Comparison of ENCODE assay signal across 21 cellular contexts in genomic region chr2:2170189-2170588, GRCh38.
DNase-seq lines count a peak whose midpoint lies in the region; ATAC-seq, FAIRE-seq and TF ChIP-seq lines count a peak whose summit lies in the region.
"Had no signal": no experiment of that assay in that cellular context is flagged by ENCODE, and none has a peak within 500 bp of the region (broad histone marks: within the 10 kb centered on the region; RNA-seq: fewer than 3 reads in every experiment).

No MANE protein-coding gene starts in this region.

- TF ChIP-seq POLR2A in HepG2 (IDR thresholded peaks at IDR 0.05; ENCODE audit: insufficient read depth in 1 of 2, low read depth in 2 of 2, low read length in 2 of 2) (no peak), right lobe of liver (IDR thresholded peaks at IDR 0.05) (no peak), K562 (conservative IDR thresholded peaks at IDR 0.05) (no peak), tibial nerve (IDR thresholded peaks at IDR 0.05) (no peak)

- H3K4me3 ChIP-seq in HepG2 (replicated peaks in 1 of 3; ENCODE audit: insufficient read depth in 1 of 3, low read depth in 2 of 3, low read length in 3 of 3) (no peak overlapping the region), right lobe of liver (no peak overlapping the region), K562 (no peak overlapping the region), tibial nerve (no peak overlapping the region)
- H3K4me3 ChIP-seq: BLaER1, GM23248 had no signal

- H3K79me2 ChIP-seq in HepG2 (ENCODE audit: insufficient read depth, low read length) (no peaks in the 10 kb centered on the region), K562 (ENCODE audit: control insufficient read depth, insufficient read depth, low read length) (no peaks in the 10 kb centered on the region)

- no peak for TF ChIP-seq EP300 in HepG2 (IDR thresholded peaks at IDR 0.05; ENCODE audit: low read depth in 2 of 2, low read length in 2 of 2)
- TF ChIP-seq EP300 in HepG2 (CRISPR knock-in tag; IDR thresholded peaks at IDR 0.05; ENCODE audit: borderline replicate concordance): no peak
- TF ChIP-seq EP300 in K562 (IDR thresholded peaks at IDR 0.05; ENCODE audit: low read length): no peak
- no peak for TF ChIP-seq EP300 in tibial nerve (IDR thresholded peaks at IDR 0.05)

- H3K4me1 Mint-ChIP-seq in activated naive CD8-positive, alpha-beta T cell treated with anti-CD3 and anti-CD28 coated beads, Interleukin-2, amount 50 U/mL, for 24 hours: no peaks in the 10 kb centered on the region
- H3K4me1 Mint-ChIP-seq: B cell; CD4-positive, CD25-positive, alpha-beta regulatory T cell had no signal

- DNase-seq in HepG2 (ENCODE audit: low spot score) (no peak), right lobe of liver (no peak), K562 (ENCODE audit: extremely low read depth in 1 of 4, low spot score in 3 of 4) (no peak), inferior parietal cortex (ENCODE audit: extremely low spot score) (peak; percentile 22), tibial nerve (ENCODE audit: low spot score in 2 of 2) (no peak), NCI-H226 (no peak)
- DNase-seq in activated naive CD8-positive, alpha-beta T cell treated with anti-CD3 and anti-CD28 coated beads, Interleukin-2, amount 50 U/mL, for 24 hours: no peak
- DNase-seq: Caco-2; CD4-positive, CD25-positive, alpha-beta regulatory T cell; CD8-positive, alpha-beta T cell; DMS153; DND-41; GM23248; HCEC 1CT had no signal

- H3K27me3 ChIP-seq in HepG2 (ENCODE audit: control insufficient read depth in 1 of 2, insufficient read depth in 2 of 2, low read length in 2 of 2) (peaks cover 0 to 24% of the 10 kb centered on the region in 2 experiments; a peak in 2 of 5 replicates), right lobe of liver (no peaks in the 10 kb centered on the region), K562 (ENCODE audit: control insufficient read depth in 2 of 2, insufficient read depth in 2 of 2, low read length in 2 of 2) (no peaks in the 10 kb centered on the region), tibial nerve (peaks cover 0 to 3% of the 10 kb centered on the region in 2 donors)
- H3K27me3 ChIP-seq: BLaER1 had no signal

- ATAC-seq in HepG2: no peak
- ATAC-seq in right lobe of liver: no peak
- ATAC-seq in K562: no peak
- no peak for ATAC-seq in activated naive CD8-positive, alpha-beta T cell treated with anti-CD3 and anti-CD28 coated beads, Interleukin-2, amount 50 U/mL, for 24 hours
- ATAC-seq: CD8-positive, alpha-beta T cell had no signal

- no peaks in the 10 kb centered on the region for H3K36me3 Mint-ChIP-seq in activated naive CD8-positive, alpha-beta T cell treated with anti-CD3 and anti-CD28 coated beads, Interleukin-2, amount 50 U/mL, for 24 hours (ENCODE audit: low read depth)
- H3K36me3 Mint-ChIP-seq: CD4-positive, CD25-positive, alpha-beta regulatory T cell; CD8-positive, alpha-beta T cell had no signal

- H2AFZ ChIP-seq in HepG2 (ENCODE audit: low read length) (no peak overlapping the region), K562 (ENCODE audit: low read depth, low read length) (no peak overlapping the region)
- H2AFZ ChIP-seq: GM23248 had no signal

- H3K27ac ChIP-seq in HepG2 (ENCODE audit: extremely low read length, insufficient read depth, low read length): no peak overlapping the region
- no peak overlapping the region for H3K27ac ChIP-seq in right lobe of liver
- no peak overlapping the region for H3K27ac ChIP-seq in K562 (ENCODE audit: extremely low read depth, low read depth, low read length)
- H3K27ac ChIP-seq in tibial nerve: no peak overlapping the region
- H3K27ac ChIP-seq: 22Rv1, BLaER1, C4-2B, GM23248 had no signal

- POLR2A ChIA-PET in HepG2 (lab: Yijun Ruan, JAX) (no interaction called here), K562 (lab: Yijun Ruan, JAX) (interaction anchor here (0.5 kb wide), 1 partner anchor 697 kb away, joined by 3 read pairs; no protein-coding TSS in a partner anchor)

- H3K9me3 ChIP-seq in HepG2 (ENCODE audit: low read length) (no peaks in the 10 kb centered on the region), right lobe of liver (no peaks in the 10 kb centered on the region), K562 (replicated peaks; ENCODE audit: control insufficient read depth, insufficient read depth, low read depth, low read length) (no peaks in the 10 kb centered on the region), tibial nerve (no peaks in the 10 kb centered on the region)
- H3K9me3 ChIP-seq: BLaER1, Caco-2 had no signal

- BruUV-seq in HepG2 (replicated peaks; lab: Mats Ljungman, UMichigan) (no TSS peak), K562 (replicated peaks; lab: Mats Ljungman, UMichigan) (no TSS peak)

- H3K36me3 ChIP-seq in HepG2 (replicated peaks in 1 of 2; ENCODE audit: control insufficient read depth in 1 of 2, insufficient read depth in 2 of 2, low read length in 2 of 2) (no peaks in the 10 kb centered on the region), right lobe of liver (no peaks in the 10 kb centered on the region), K562 (ENCODE audit: control insufficient read depth, insufficient read depth, low read length) (no peaks in the 10 kb centered on the region), tibial nerve (no peaks in the 10 kb centered on the region)
- H3K36me3 ChIP-seq: BLaER1 had no signal

- no peaks in the 10 kb centered on the region for H3K9me3 Mint-ChIP-seq in activated naive CD8-positive, alpha-beta T cell treated with anti-CD3 and anti-CD28 coated beads, Interleukin-2, amount 50 U/mL, for 24 hours
- H3K9me3 Mint-ChIP-seq: CD8-positive, alpha-beta T cell had no signal

- H3K4me1 ChIP-seq in HepG2 (ENCODE audit: insufficient read depth, low read length) (no peaks in the 10 kb centered on the region), right lobe of liver (no peaks in the 10 kb centered on the region), K562 (replicated peaks in 1 of 2; ENCODE audit: control insufficient read depth in 2 of 2, insufficient read depth in 2 of 2, low read length in 2 of 2) (peaks cover 0 to 4% of the 10 kb centered on the region in 2 experiments; a peak in 1 of 5 replicates), tibial nerve (no peaks in the 10 kb centered on the region)
- H3K4me1 ChIP-seq: Caco-2 had no signal

- FAIRE-seq in HepG2 (lab: Jason Lieb, UNC): no peak
- no peak for FAIRE-seq in K562 (lab: Jason Lieb, UNC)
- FAIRE-seq: A204.1, G401.6, GM12892 had no signal

- no peak for TF ChIP-seq RAD21 in HepG2 (CRISPR knock-in tag; IDR thresholded peaks at IDR 0.05)
- no peak for TF ChIP-seq RAD21 in K562 (CRISPR knock-in tag; conservative IDR thresholded peaks at IDR 0.05 in 1 of 2, IDR thresholded peaks at IDR 0.05 in 1 of 2)

- TF ChIP-seq CTCF in HepG2 (CRISPR knock-in tag; IDR thresholded peaks at IDR 0.05) (no peak), right lobe of liver (IDR thresholded peaks at IDR 0.05) (no peak), K562 (IDR thresholded peaks at IDR 0.05 in 2 of 3, conservative IDR thresholded peaks at IDR 0.05 in 1 of 3; ENCODE audit: insufficient read depth in 2 of 3, low read depth in 1 of 3, low read length in 3 of 3) (no peak), tibial nerve (IDR thresholded peaks at IDR 0.05) (no peak)

- no peaks in the 10 kb centered on the region for H4K20me1 ChIP-seq in HepG2 (ENCODE audit: insufficient read depth, low read length)
- H4K20me1 ChIP-seq in K562 (replicated peaks; ENCODE audit: control insufficient read depth, insufficient read depth, low read length): no peaks in the 10 kb centered on the region
- H4K20me1 ChIP-seq: BLaER1 had no signal

- CTCF ChIA-PET in HepG2 (lab: Yijun Ruan, JAX; ENCODE audit: low intra/inter-chr PET ratio, low total read pairs): no interaction called here
- CTCF ChIA-PET in K562 (lab: Yijun Ruan, JAX; ENCODE audit: low intra/inter-chr PET ratio): no interaction called here

- intact Hi-C loops in HepG2 (cut with micrococcal nuclease; ENCODE audit: unreplicated experiment): no loop called here
- intact Hi-C loops in right lobe of liver (cut with DNase I): no loop called here
- intact Hi-C loops in K562 (cut with micrococcal nuclease): no loop called here

- H3K4me2 ChIP-seq in HepG2 (ENCODE audit: low read depth, low read length) (no peak overlapping the region), K562 (ENCODE audit: insufficient read depth, low read length) (no peak overlapping the region)
- H3K4me2 ChIP-seq: BLaER1 had no signal

- no peaks in the 10 kb centered on the region for H3K9me1 ChIP-seq in K562 (ENCODE audit: control insufficient read depth, insufficient read depth, low read length)

- H3K27me3 Mint-ChIP-seq in activated naive CD8-positive, alpha-beta T cell treated with anti-CD3 and anti-CD28 coated beads, Interleukin-2, amount 50 U/mL, for 24 hours: peaks cover 2% of the 10 kb centered on the region
- H3K27me3 Mint-ChIP-seq: B cell; CD4-positive, CD25-positive, alpha-beta regulatory T cell had no signal

- no peak overlapping the region for H3K4me3 Mint-ChIP-seq in activated naive CD8-positive, alpha-beta T cell treated with anti-CD3 and anti-CD28 coated beads, Interleukin-2, amount 50 U/mL, for 24 hours
- H3K4me3 Mint-ChIP-seq: B cell; CD4-positive, CD25-positive, alpha-beta regulatory T cell; CD8-positive, alpha-beta T cell had no signal

- in situ Hi-C loops in HepG2 (cut with HindIII; ENCODE audit: extremely low pct_ligation_motif_present, low pct_unique_long_range_greater_than_20kb): no loop called here
- in situ Hi-C loops in K562 (cut with MboI): no loop called here

- WGBS in HepG2 (ENCODE audit: low lambda C conversion rate): 28% methylated on average over 7 of the region's 7 CpGs
- WGBS in right lobe of liver (ENCODE audit: insufficient coverage, low coverage, low lambda C conversion rate, missing lambda C conversion rate): 53% methylated on average over 3 of the region's 7 CpGs
- 0% methylated on average over 7 of the region's 7 CpGs for WGBS in K562 (ENCODE audit: insufficient coverage, low coverage, missing lambda C conversion rate)
- 95 to 96% methylated on average over 7 of the region's 7 CpGs for WGBS in tibial nerve, 2 donors

- no peak overlapping the region for H3K27ac Mint-ChIP-seq in activated naive CD8-positive, alpha-beta T cell treated with anti-CD3 and anti-CD28 coated beads, Interleukin-2, amount 50 U/mL, for 24 hours
- H3K27ac Mint-ChIP-seq: B cell; CD4-positive, CD25-positive, alpha-beta regulatory T cell; CD8-positive, alpha-beta T cell had no signal

- H3K9ac ChIP-seq in HepG2 (ENCODE audit: insufficient read depth, low read depth, low read length) (no peak overlapping the region), K562 (ENCODE audit: insufficient read depth in 1 of 2, low read depth in 2 of 2, low read length in 2 of 2) (no peak overlapping the region)
- H3K9ac ChIP-seq: BLaER1, GM23248 had no signal

TF ChIP-seq in HepG2, 621 proteins besides CTCF, POLR2A, EP300 and RAD21 (continues in another document):
- no peak for TF ChIP-seq PLRG1 (conservative IDR thresholded peaks at IDR 0.05)
